In genomic region chr2:109079590-109079989, GRCh38 we compare ENCODE assay signal across 29 cellular contexts. TPM values are rescaled to one million over a fixed set of nuclear protein-coding genes. Genes with fewer than 3 reads are reported as not detected.
"Had no signal": no experiment of that assay in that cellular context is flagged by ENCODE, and none has a peak within 500 bp of the region (broad histone marks: within the 10 kb centered on the region; RNA-seq: fewer than 3 reads in every experiment).

No MANE protein-coding gene starts in this region.

- H3K36me3 Mint-ChIP-seq: activated CD4-positive, alpha-beta memory T cell treated with anti-CD3 and anti-CD28 coated beads for 36 hours; activated naive CD4-positive, alpha-beta T cell treated with anti-CD3 and anti-CD28 coated beads, Interleukin-2, amount 50 U/mL, for 24 hours; WTC11 had no signal

- H3K4me1 ChIP-seq: breast epithelium, Peyer's patch, SJCRH30 had no signal

- H3K27me3 ChIP-seq: breast epithelium, Peyer's patch, SJCRH30 had no signal

- H3K4me3 Mint-ChIP-seq: activated CD4-positive, alpha-beta memory T cell treated with anti-CD3 and anti-CD28 coated beads for 36 hours; activated naive CD4-positive, alpha-beta T cell treated with anti-CD3 and anti-CD28 coated beads, Interleukin-2, amount 50 U/mL, for 24 hours; activated T-cell treated with anti-CD3 and anti-CD28 coated beads, Interleukin-2, amount 50 U/mL, for 24 hours; activated T-helper 1 cell treated with anti-CD3 and anti-CD28 coated beads, Interleukin-12 subunit alpha, Interleukin-12 subunit beta, Interleukin-2, Interleukin-4 antibody, amounts not matched to agents 30 ng/mL and 10 ng/mL and 1 ng/mL, durations not matched to agents 14 hours and 24 hours and 36 hours; T-helper 2 cell treated with Interferon-gamma antibody and Interleukin-4, amounts not matched to agents 5 μg/mL and 100 μg/mL, for 36 hours; WTC11 had no signal

- H3K27me3 Mint-ChIP-seq: activated CD4-positive, alpha-beta memory T cell treated with anti-CD3 and anti-CD28 coated beads for 36 hours; activated naive CD4-positive, alpha-beta T cell treated with anti-CD3 and anti-CD28 coated beads, Interleukin-2, amount 50 U/mL, for 24 hours; activated T-cell treated with anti-CD3 and anti-CD28 coated beads, Interleukin-2, amount 50 U/mL, for 24 hours had no signal

- H3K9me3 Mint-ChIP-seq: activated CD4-positive, alpha-beta memory T cell treated with anti-CD3 and anti-CD28 coated beads for 36 hours; activated naive CD4-positive, alpha-beta T cell treated with anti-CD3 and anti-CD28 coated beads, Interleukin-2, amount 50 U/mL, for 24 hours; activated T-cell treated with anti-CD3 and anti-CD28 coated beads, Interleukin-2, amount 50 U/mL, for 24 hours; activated T-helper 1 cell treated with anti-CD3 and anti-CD28 coated beads, Interleukin-12 subunit alpha, Interleukin-12 subunit beta, Interleukin-2, Interleukin-4 antibody, amounts not matched to agents 30 ng/mL and 10 ng/mL and 1 ng/mL, durations not matched to agents 14 hours and 24 hours and 36 hours; T-helper 2 cell treated with Interferon-gamma antibody and Interleukin-4, amounts not matched to agents 5 μg/mL and 100 μg/mL, for 36 hours had no signal

- DNase-seq: activated CD4-positive, alpha-beta memory T cell treated with anti-CD3 and anti-CD28 coated beads for 36 hours; activated CD4-positive, alpha-beta T cell treated with anti-CD3 and anti-CD28 coated beads for 48 hours; activated CD4-positive, CD25-positive, alpha-beta regulatory T cell treated with anti-CD3 and anti-CD28 coated beads, Interleukin-2, amount 50 U/mL, for 72 hours; activated effector memory CD4-positive, alpha-beta T cell treated with Interleukin-2 at 50 U/mL for 16 hours; activated naive CD4-positive, alpha-beta T cell; activated T-cell treated with anti-CD3 and anti-CD28 coated beads, Interleukin-2, amount 50 U/mL, for 24 hours; aorta; Karpas-422; MM.1S; NCI-H1105 treated with DMSO at 0.1 percent for 48 hours; NCI-H1436 treated with DMSO at 0.1 percent for 48 hours; NCI-H187; NCI-H2081; NCI-H510A treated with DMSO at 0.1 percent for 48 hours; NCI-H69; NK-92 treated with Interleukin-12 subunit alpha and Interleukin-12 subunit beta, amount 100 ng/mL, for 24 hours; OCI-M1; Right ventricle myocardium superior; SJCRH30; SK-N-SH; T-helper 1 cell had no signal

- H3K9ac ChIP-seq: SK-N-SH had no signal

- H3K4me2 ChIP-seq: SK-N-SH had no signal

- FAIRE-seq: K562 had no signal

- H3K4me3 ChIP-seq: breast epithelium, K562, Peyer's patch, SJCRH30 had no signal

- H3K27ac ChIP-seq: breast epithelium, Peyer's patch, RWPE1, SJCRH30 had no signal

- H3K27ac Mint-ChIP-seq: activated CD4-positive, alpha-beta memory T cell treated with anti-CD3 and anti-CD28 coated beads for 36 hours; activated T-cell treated with anti-CD3 and anti-CD28 coated beads, Interleukin-2, amount 50 U/mL, for 24 hours; activated T-helper 1 cell treated with anti-CD3 and anti-CD28 coated beads, Interleukin-12 subunit alpha, Interleukin-12 subunit beta, Interleukin-2, Interleukin-4 antibody, amounts not matched to agents 30 ng/mL and 10 ng/mL and 1 ng/mL, durations not matched to agents 14 hours and 24 hours and 36 hours; T-helper 2 cell treated with Interferon-gamma antibody and Interleukin-4, amounts not matched to agents 5 μg/mL and 100 μg/mL, for 36 hours; WTC11 had no signal

- H3K4me1 Mint-ChIP-seq: WTC11 had no signal

- H3K36me3 ChIP-seq: breast epithelium, Peyer's patch, SJCRH30 had no signal

- ATAC-seq: K562, WTC11 had no signal

- H3K9me3 ChIP-seq: breast epithelium, Peyer's patch, SJCRH30, SK-N-SH had no signal

RNA-seq across cellular contexts. Expression of gene SH3RF3, which starts 49.4 kb away (rescaled TPM):
- polyA plus RNA-seq: K562 had no signal
